1 cellular context compared by ENCODE assay signal in the genomic region with DNA sequence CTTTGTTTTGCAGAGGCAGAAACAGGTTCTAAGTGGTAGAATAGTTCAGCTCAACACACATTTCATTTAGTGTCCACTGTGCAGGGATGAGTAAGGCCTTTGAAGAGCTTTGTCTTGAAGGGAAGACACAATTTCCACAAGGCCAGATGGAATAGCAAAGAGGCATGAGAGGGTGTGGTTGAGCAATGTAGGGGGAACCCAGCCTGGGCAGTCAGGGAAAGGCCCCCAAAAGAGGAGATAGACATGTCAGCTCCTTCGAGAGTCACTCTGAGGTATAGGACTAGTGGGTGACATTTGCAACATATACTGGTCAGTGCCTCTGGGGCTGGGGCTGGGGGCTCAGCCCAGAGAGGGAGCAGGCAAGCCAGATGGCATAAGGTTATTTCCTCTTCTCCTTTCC.
TF ChIP-seq lines count a peak whose summit lies in the region.

No MANE protein-coding gene starts in this region.

TF ChIP-seq in GM12878, 131 proteins besides CTCF, POLR2A, EP300 and RAD21:
- TF ChIP-seq HDGF (IDR thresholded peaks at IDR 0.05), result no peak
- TF ChIP-seq CBX5 (IDR thresholded peaks at IDR 0.05; ENCODE audit: low read depth), result no peak
- no peak for TF ChIP-seq SMARCA5 (IDR thresholded peaks at IDR 0.05)
- TF ChIP-seq, protein P1, sequence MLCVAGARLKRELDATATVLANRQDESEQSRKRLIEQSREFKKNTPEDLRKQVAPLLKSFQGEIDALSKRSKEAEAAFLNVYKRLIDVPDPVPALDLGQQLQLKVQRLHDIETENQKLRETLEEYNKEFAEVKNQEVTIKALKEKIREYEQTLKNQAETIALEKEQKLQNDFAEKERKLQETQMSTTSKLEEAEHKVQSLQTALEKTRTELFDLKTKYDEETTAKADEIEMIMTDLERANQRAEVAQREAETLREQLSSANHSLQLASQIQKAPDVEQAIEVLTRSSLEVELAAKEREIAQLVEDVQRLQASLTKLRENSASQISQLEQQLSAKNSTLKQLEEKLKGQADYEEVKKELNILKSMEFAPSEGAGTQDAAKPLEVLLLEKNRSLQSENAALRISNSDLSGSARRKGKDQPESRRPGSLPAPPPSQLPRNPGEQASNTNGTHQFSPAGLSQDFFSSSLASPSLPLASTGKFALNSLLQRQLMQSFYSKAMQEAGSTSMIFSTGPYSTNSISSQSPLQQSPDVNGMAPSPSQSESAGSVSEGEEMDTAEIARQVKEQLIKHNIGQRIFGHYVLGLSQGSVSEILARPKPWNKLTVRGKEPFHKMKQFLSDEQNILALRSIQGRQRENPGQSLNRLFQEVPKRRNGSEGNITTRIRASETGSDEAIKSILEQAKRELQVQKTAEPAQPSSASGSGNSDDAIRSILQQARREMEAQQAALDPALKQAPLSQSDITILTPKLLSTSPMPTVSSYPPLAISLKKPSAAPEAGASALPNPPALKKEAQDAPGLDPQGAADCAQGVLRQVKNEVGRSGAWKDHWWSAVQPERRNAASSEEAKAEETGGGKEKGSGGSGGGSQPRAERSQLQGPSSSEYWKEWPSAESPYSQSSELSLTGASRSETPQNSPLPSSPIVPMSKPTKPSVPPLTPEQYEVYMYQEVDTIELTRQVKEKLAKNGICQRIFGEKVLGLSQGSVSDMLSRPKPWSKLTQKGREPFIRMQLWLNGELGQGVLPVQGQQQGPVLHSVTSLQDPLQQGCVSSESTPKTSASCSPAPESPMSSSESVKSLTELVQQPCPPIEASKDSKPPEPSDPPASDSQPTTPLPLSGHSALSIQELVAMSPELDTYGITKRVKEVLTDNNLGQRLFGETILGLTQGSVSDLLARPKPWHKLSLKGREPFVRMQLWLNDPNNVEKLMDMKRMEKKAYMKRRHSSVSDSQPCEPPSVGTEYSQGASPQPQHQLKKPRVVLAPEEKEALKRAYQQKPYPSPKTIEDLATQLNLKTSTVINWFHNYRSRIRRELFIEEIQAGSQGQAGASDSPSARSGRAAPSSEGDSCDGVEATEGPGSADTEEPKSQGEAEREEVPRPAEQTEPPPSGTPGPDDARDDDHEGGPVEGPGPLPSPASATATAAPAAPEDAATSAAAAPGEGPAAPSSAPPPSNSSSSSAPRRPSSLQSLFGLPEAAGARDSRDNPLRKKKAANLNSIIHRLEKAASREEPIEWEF (IDR thresholded peaks at IDR 0.05; ENCODE audit: insufficient replicate concordance, low read depth, low read length), result no peak
- no peak for TF ChIP-seq LARP7 (IDR thresholded peaks at IDR 0.05)
- no peak for TF ChIP-seq ZNF207 (IDR thresholded peaks at IDR 0.05; ENCODE audit: borderline replicate concordance)
- no peak for TF ChIP-seq BHLHE40 (IDR thresholded peaks at IDR 0.05; ENCODE audit: borderline replicate concordance in 1 of 2, low read depth in 2 of 2, low read length in 1 of 2)
- TF ChIP-seq KLF5 (IDR thresholded peaks at IDR 0.05; ENCODE audit: partially characterized antibody), result no peak
- TF ChIP-seq, protein P2, sequence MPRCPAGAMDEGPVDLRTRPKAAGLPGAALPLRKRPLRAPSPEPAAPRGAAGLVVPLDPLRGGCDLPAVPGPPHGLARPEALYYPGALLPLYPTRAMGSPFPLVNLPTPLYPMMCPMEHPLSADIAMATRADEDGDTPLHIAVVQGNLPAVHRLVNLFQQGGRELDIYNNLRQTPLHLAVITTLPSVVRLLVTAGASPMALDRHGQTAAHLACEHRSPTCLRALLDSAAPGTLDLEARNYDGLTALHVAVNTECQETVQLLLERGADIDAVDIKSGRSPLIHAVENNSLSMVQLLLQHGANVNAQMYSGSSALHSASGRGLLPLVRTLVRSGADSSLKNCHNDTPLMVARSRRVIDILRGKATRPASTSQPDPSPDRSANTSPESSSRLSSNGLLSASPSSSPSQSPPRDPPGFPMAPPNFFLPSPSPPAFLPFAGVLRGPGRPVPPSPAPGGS (IDR thresholded peaks at IDR 0.05; ENCODE audit: borderline replicate concordance, insufficient read depth, low read depth, low read length, poor library complexity, severe bottlenecking), result no peak
- TF ChIP-seq ZNF622 (IDR thresholded peaks at IDR 0.05), result no peak
- TF ChIP-seq EZH2 (IDR thresholded peaks at IDR 0.05; ENCODE audit: borderline replicate concordance, control insufficient read depth, low read depth, low read length), result no peak
- no peak for TF ChIP-seq NFYA (IDR thresholded peaks at IDR 0.05; ENCODE audit: borderline replicate concordance, low read depth, low read length)
- no peak for TF ChIP-seq SMAD1 (IDR thresholded peaks at IDR 0.05; ENCODE audit: low read depth, partially characterized antibody)
- no peak for TF ChIP-seq KDM1A (IDR thresholded peaks at IDR 0.05; ENCODE audit: borderline replicate concordance)
- TF ChIP-seq PAX8 (IDR thresholded peaks at IDR 0.05), result no peak
- TF ChIP-seq NR2F1 (conservative IDR thresholded peaks at IDR 0.05), result no peak
- TF ChIP-seq, protein P3, sequence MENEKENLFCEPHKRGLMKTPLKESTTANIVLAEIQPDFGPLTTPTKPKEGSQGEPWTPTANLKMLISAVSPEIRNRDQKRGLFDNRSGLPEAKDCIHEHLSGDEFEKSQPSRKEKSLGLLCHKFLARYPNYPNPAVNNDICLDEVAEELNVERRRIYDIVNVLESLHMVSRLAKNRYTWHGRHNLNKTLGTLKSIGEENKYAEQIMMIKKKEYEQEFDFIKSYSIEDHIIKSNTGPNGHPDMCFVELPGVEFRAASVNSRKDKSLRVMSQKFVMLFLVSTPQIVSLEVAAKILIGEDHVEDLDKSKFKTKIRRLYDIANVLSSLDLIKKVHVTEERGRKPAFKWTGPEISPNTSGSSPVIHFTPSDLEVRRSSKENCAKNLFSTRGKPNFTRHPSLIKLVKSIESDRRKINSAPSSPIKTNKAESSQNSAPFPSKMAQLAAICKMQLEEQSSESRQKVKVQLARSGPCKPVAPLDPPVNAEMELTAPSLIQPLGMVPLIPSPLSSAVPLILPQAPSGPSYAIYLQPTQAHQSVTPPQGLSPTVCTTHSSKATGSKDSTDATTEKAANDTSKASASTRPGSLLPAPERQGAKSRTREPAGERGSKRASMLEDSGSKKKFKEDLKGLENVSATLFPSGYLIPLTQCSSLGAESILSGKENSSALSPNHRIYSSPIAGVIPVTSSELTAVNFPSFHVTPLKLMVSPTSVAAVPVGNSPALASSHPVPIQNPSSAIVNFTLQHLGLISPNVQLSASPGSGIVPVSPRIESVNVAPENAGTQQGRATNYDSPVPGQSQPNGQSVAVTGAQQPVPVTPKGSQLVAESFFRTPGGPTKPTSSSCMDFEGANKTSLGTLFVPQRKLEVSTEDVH (IDR thresholded peaks at IDR 0.05; ENCODE audit: low read depth, partially characterized antibody), result no peak
- no peak for TF ChIP-seq ZSCAN29 (IDR thresholded peaks at IDR 0.05)
